In the genomic region with DNA sequence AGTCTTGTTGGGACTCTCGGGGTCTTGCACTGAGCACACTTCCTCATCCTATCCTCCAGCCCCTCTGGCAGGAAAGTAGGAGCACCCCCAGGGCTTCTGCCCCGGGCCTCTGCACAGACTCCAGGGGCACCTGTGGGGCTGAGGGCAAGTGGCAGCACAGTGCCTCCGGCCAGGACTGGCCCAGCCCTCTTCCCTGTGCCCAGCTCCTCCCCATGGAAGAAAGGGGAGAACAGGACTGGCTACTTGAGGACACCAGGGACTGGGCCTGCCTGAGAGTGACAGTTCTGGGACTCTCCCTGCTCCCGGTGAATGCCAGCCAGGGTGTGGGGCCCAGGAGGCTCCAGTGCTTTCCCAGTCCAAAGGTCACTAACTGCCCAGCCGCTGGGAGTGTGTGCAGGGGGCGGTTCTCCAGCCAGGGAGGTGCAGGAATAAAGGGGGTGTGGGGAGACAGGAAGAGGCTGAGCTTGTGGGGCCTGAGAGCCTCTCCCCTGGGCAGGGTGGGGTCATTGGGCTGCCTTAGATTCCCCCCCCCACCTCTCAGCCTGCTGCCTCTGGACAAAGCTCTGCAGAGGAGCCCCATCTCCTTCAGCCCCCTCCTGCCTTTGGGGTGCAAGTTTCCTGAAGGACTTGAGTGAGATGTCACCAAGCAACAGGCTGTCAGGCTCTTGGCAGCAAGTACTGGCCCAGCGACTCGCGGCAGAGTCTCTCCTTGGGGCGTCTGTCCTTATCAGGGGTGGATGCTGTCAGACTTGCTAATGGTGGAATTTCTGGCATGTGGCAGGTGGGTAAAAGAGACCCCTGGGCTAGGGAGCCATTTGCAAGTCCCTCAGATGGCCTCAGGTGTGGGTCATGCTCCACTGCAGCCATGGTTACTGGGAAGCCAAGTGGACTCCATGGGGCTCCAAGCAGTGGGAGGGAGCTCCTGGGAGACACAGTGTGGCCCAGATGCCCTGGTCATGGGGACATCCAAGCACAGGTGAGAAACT, we compare ENCODE assay signal across 9 cellular contexts. TPM values are rescaled to one million over a fixed set of nuclear protein-coding genes. Genes with fewer than 3 reads are reported as not detected.
DNase-seq lines count a peak whose midpoint lies in the region; ATAC-seq and TF ChIP-seq lines count a peak whose summit lies in the region.
"Had no signal": no experiment of that assay in that cellular context is flagged by ENCODE, and none has a peak within 500 bp of the region (broad histone marks: within the 10 kb centered on the region; RNA-seq: fewer than 3 reads in every experiment).

No MANE protein-coding gene starts in this region.

- no peak for TF ChIP-seq EP300 in SK-N-SH (IDR thresholded peaks at IDR 0.05; ENCODE audit: borderline replicate concordance in 1 of 2, low read depth in 1 of 2, low read length in 1 of 2)
- TF ChIP-seq EP300 in sigmoid colon (IDR thresholded peaks at IDR 0.05) = no peak

- TF ChIP-seq POLR2A in sigmoid colon (IDR thresholded peaks at IDR 0.05) = peak in 1 of 2 donors; percentile 73

- TF ChIP-seq CTCF in SK-N-SH (IDR thresholded peaks at IDR 0.05) (no peak), left ventricle myocardium inferior (IDR thresholded peaks at IDR 0.05; ENCODE audit: borderline replicate concordance) (no peak), sigmoid colon (IDR thresholded peaks at IDR 0.05) (no peak)

- H3K79me2 ChIP-seq in SK-N-SH (ENCODE audit: insufficient read depth) = no peaks in the 10 kb centered on the region

- H3F3A ChIP-seq in SK-N-SH (replicated peaks; ENCODE audit: insufficient read depth) = peaks cover 33% of the 10 kb centered on the region

- ATAC-seq in HG03565 (IDR thresholded peaks at IDR 0.05; ENCODE audit: unreplicated experiment) (no peak), GM18867 (IDR thresholded peaks at IDR 0.05; ENCODE audit: unreplicated experiment) (no peak), GM21360 (IDR thresholded peaks at IDR 0.05; ENCODE audit: unreplicated experiment) (no peak)

- no peaks in the 10 kb centered on the region for H3K9me2 ChIP-seq in SK-N-SH

- H4K20me1 ChIP-seq in SK-N-SH (ENCODE audit: insufficient read depth) = no peaks in the 10 kb centered on the region

- H2AFZ ChIP-seq in SK-N-SH (ENCODE audit: low read depth) = peak overlapping the region; percentile 43; the same call in 1 of the 2 replicates

- POLR2A ChIA-PET in SK-N-SH (lab: Yijun Ruan, JAX) = interaction anchor here (0.6 kb wide), 1 partner anchor 50 kb away, joined by 3 read pairs; no protein-coding TSS in a partner anchor

- H3K9ac ChIP-seq in SK-N-SH = no peak overlapping the region

- WGBS in SK-N-SH (ENCODE audit: low lambda C conversion rate) = 53% methylated on average over 5 of the region's 10 CpGs
- WGBS in sigmoid colon, 2 donors = 17 to 57% methylated on average over 10 of the region's 10 CpGs

- H3K36me3 ChIP-seq in H7 (replicated peaks; ENCODE audit: control insufficient read depth, insufficient read depth, low read length) (no peaks in the 10 kb centered on the region), SK-N-SH (replicated peaks in 1 of 2; ENCODE audit: control insufficient read depth in 1 of 2, insufficient read depth in 2 of 2, low read length in 1 of 2) (no peaks in the 10 kb centered on the region), left ventricle myocardium inferior (no peaks in the 10 kb centered on the region), sigmoid colon (no peaks in the 10 kb centered on the region)

- no peaks in the 10 kb centered on the region for H3K9me3 ChIP-seq in SK-N-SH
- no peaks in the 10 kb centered on the region for H3K9me3 ChIP-seq in left ventricle myocardium inferior (replicated peaks)
- no peaks in the 10 kb centered on the region for H3K9me3 ChIP-seq in sigmoid colon

- H3K4me3 ChIP-seq in H7 (ENCODE audit: insufficient read depth, low read depth, low read length) (no peak overlapping the region), SK-N-SH (ENCODE audit: low read depth in 2 of 2, low read length in 1 of 2) (no peak overlapping the region), left ventricle myocardium inferior (peak overlapping the region; percentile 59), sigmoid colon (peak overlapping the region in 1 of 4 donors; percentile 4)

- intact Hi-C loops in left ventricle myocardium inferior (cut with micrococcal nuclease) (no loop called here), sigmoid colon (cut with DNase I) (no loop called here)

- H3K27me3 ChIP-seq in H7 (ENCODE audit: control insufficient read depth, insufficient read depth, low read length) = no peaks in the 10 kb centered on the region
- H3K27me3 ChIP-seq in SK-N-SH (ENCODE audit: insufficient read depth) = no peaks in the 10 kb centered on the region
- H3K27me3 ChIP-seq in left ventricle myocardium inferior (ENCODE audit: low read depth) = no peaks in the 10 kb centered on the region
- no peaks in the 10 kb centered on the region for H3K27me3 ChIP-seq in sigmoid colon

- peaks cover 41 to 48% of the 10 kb centered on the region in 2 experiments; a peak in 3 of 4 replicates for H3K4me1 ChIP-seq in SK-N-SH (ENCODE audit: control insufficient read depth in 1 of 2, insufficient read depth in 2 of 2, low read depth in 1 of 2, low read length in 1 of 2)
- H3K4me1 ChIP-seq in left ventricle myocardium inferior = peaks cover 56% of the 10 kb centered on the region
- peaks cover 0 to 11% (median 7%) of the 10 kb centered on the region in 4 donors for H3K4me1 ChIP-seq in sigmoid colon

- peak overlapping the region; percentile 6 to 43; a peak in 3 of 4 replicates for H3K27ac ChIP-seq in SK-N-SH (ENCODE audit: low read depth in 2 of 2, low read length in 1 of 2)
- H3K27ac ChIP-seq in left ventricle myocardium inferior (replicated peaks) = peak overlapping the region; percentile 84
- peak overlapping the region in 2 of 4 donors; percentile 19 to 29 for H3K27ac ChIP-seq in sigmoid colon

- no peak for TF ChIP-seq RAD21 in SK-N-SH (IDR thresholded peaks at IDR 0.05; ENCODE audit: low read length)

- H3K4me2 ChIP-seq in SK-N-SH = peak overlapping the region; percentile 27; the same call in 1 of the 2 replicates

- CTCF ChIA-PET in SK-N-SH (lab: Yijun Ruan, JAX) = interaction anchor here (0.8 to 1.4 kb wide), 4 partner anchors 8 to 81 kb away, joined by 3 to 4 read pairs (median 3); no protein-coding TSS in a partner anchor

- DNase-seq in H7 (peak; percentile 76), SK-N-SH (no peak), left ventricle myocardium inferior (peak; percentile 79), sigmoid colon (peak; percentile 75), germinal center (ENCODE audit: low spot score) (no peak)
- DNase-seq: NCI-H524 had no signal

TF ChIP-seq in SK-N-SH, 30 proteins besides CTCF, POLR2A, EP300 and RAD21:
- TF ChIP-seq MXI1 (IDR thresholded peaks at IDR 0.05; ENCODE audit: low read depth, low read length) = no peak
- 0 out of 2 replicates have a peak, but pooled peaks have one; percentile 18 for TF ChIP-seq RXRA (IDR thresholded peaks at IDR 0.05; ENCODE audit: borderline replicate concordance, low read depth)
- no peak for TF ChIP-seq IRF3 (IDR thresholded peaks at IDR 0.05; ENCODE audit: low read depth, low read length)
- no peak for TF ChIP-seq TEAD4 (IDR thresholded peaks at IDR 0.05; ENCODE audit: borderline replicate concordance, insufficient read depth)
- TF ChIP-seq, protein P1, sequence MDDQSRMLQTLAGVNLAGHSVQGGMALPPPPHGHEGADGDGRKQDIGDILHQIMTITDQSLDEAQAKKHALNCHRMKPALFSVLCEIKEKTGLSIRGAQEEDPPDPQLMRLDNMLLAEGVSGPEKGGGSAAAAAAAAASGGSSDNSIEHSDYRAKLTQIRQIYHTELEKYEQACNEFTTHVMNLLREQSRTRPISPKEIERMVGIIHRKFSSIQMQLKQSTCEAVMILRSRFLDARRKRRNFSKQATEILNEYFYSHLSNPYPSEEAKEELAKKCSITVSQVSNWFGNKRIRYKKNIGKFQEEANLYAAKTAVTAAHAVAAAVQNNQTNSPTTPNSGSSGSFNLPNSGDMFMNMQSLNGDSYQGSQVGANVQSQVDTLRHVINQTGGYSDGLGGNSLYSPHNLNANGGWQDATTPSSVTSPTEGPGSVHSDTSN (IDR thresholded peaks at IDR 0.05) = peak; percentile 64
- no peak for TF ChIP-seq SIN3A (IDR thresholded peaks at IDR 0.05; ENCODE audit: borderline replicate concordance, low read depth, low read length)
- no peak for TF ChIP-seq ELF1 (IDR thresholded peaks at IDR 0.05)
- TF ChIP-seq JUND (IDR thresholded peaks at IDR 0.05) = no peak
- TF ChIP-seq SMC3 (IDR thresholded peaks at IDR 0.05; ENCODE audit: low read depth, low read length) = no peak
- no peak for TF ChIP-seq TAF1 (IDR thresholded peaks at IDR 0.05; ENCODE audit: borderline replicate concordance, low read depth, low read length)
- no peak for TF ChIP-seq FOXJ3 (CRISPR knock-in tag; IDR thresholded peaks at IDR 0.05)
- no peak for TF ChIP-seq YY1 (IDR thresholded peaks at IDR 0.05; ENCODE audit: low read depth)
- no peak for TF ChIP-seq USF1 (IDR thresholded peaks at IDR 0.05; ENCODE audit: borderline replicate concordance, low read depth)

RNA-seq across cellular contexts. Expression of gene JADE2, which starts 19.1 kb away (rescaled TPM):
- 29.5 and 33.7 TPM in 2 replicates for total RNA-seq in H7 (2014; rRNA removed; shearing (Covaris generic))
- polyA plus RNA-seq in SK-N-SH (2012; rRNA removed) (25.7 and 26.5 TPM in 2 replicates), sigmoid colon (10 to 100 TPM in 1 of 3 donors, 1 to 10 TPM in 2; 4.9 to 34.5 (median 6.0) TPM)
- 10.2 and 17.2 TPM in 2 replicates for polyA plus RNA-seq in SK-N-SH (2012; cell fraction: cytosol; rRNA removed)
- 27.7 and 28.0 TPM in 2 replicates for polyA plus RNA-seq in SK-N-SH (2012; cell fraction: nucleus; rRNA removed)
- total RNA-seq in left ventricle myocardium inferior (26.3 TPM), sigmoid colon (10 to 100 TPM; 38.5 to 53.8 (median 44.7) TPM)

Comparison
In these comparisons a context has a peak if more than half of its experiments do, and no peak if none do; other contexts are left out.
1. DNase-seq: peak in H7 (single experiment), left ventricle myocardium inferior (single experiment) and sigmoid colon (single experiment); none in SK-N-SH (single experiment) and germinal center (single experiment).